ENCODE assay signal across 9 cellular contexts in genomic region chr9:35162605-35163315, GRCh38. TPM values are rescaled to one million over a fixed set of nuclear protein-coding genes. Genes with fewer than 3 reads are reported as not detected.
DNase-seq lines count a peak whose midpoint lies in the region; ATAC-seq, FAIRE-seq and TF ChIP-seq lines count a peak whose summit lies in the region.
"Had no signal": no experiment of that assay in that cellular context is flagged by ENCODE, and none has a peak within 500 bp of the region (broad histone marks: within the 10 kb centered on the region; RNA-seq: fewer than 3 reads in every experiment).

No MANE protein-coding gene starts in this region.

- ATAC-seq in activated T-cell treated with anti-CD3 and anti-CD28 coated beads, Interleukin-2, amount 50 U/mL, for 72 hours (replicated peaks in 1 of 2) = peak in 1 of 2 donors; percentile 16
- ATAC-seq in activated CD8-positive, alpha-beta T cell treated with anti-CD3 and anti-CD28 coated beads, Interleukin-2, amount 10 ng/mL, durations not matched to agents 7 days and 5 days = no peak
- ATAC-seq in HG02970 (IDR thresholded peaks at IDR 0.05; ENCODE audit: low FRiP score, unreplicated experiment) (no peak), HG03097 (IDR thresholded peaks at IDR 0.05; ENCODE audit: low FRiP score, unreplicated experiment) (no peak)

- no peak for TF ChIP-seq POLR2A in GM12891 (IDR thresholded peaks at IDR 0.05; ENCODE audit: low read depth, low read length)

- no peaks in the 10 kb centered on the region; the same call in 1 of the 2 replicates for H3K4me1 ChIP-seq in iPS DF 6.9 (ENCODE audit: control insufficient read depth, insufficient read depth, low read length)
- peaks cover 11% of the 10 kb centered on the region for H3K4me1 ChIP-seq in smooth muscle cell (ENCODE audit: low read depth)

- H3F3A ChIP-seq in smooth muscle cell (ENCODE audit: low read depth) = peaks cover 12% of the 10 kb centered on the region

- POLR2A ChIA-PET in activated CD8-positive, alpha-beta T cell treated with anti-CD3 and anti-CD28 coated beads, Interleukin-2, amount 10 ng/mL, durations not matched to agents 7 days and 5 days (lab: Charles Lee) = interaction anchor here (0.6 kb wide), 1 partner anchor 554 kb away, joined by 3 read pairs; no protein-coding TSS in a partner anchor

- H3K4me2 ChIP-seq in smooth muscle cell = peak overlapping the region; percentile 85

- WGBS in iPS DF 6.9 (ENCODE audit: insufficient coverage, insufficient read length) = no CpG with 5 or more reads among the region's 11 CpGs
- WGBS in smooth muscle cell (ENCODE audit: low lambda C conversion rate) = 25% methylated on average over 11 of the region's 11 CpGs

- no peaks in the 10 kb centered on the region for H3K9me3 Mint-ChIP-seq in activated T-cell treated with anti-CD3 and anti-CD28 coated beads, Interleukin-2, amount 50 U/mL, for 72 hours
- peaks cover 5% of the 10 kb centered on the region for H3K9me3 Mint-ChIP-seq in activated CD8-positive, alpha-beta T cell treated with anti-CD3 and anti-CD28 coated beads, Interleukin-2, amount 10 ng/mL, durations not matched to agents 7 days and 5 days (ENCODE audit: insufficient read depth)

- no peak for TF ChIP-seq CTCF in smooth muscle cell (IDR thresholded peaks at IDR 0.05; ENCODE audit: borderline replicate concordance, insufficient read depth, poor library complexity, severe bottlenecking)

- H3K4me3 ChIP-seq in iPS DF 6.9 (ENCODE audit: low read length) (peak overlapping the region; percentile 92), smooth muscle cell (peak overlapping the region; percentile 73)

- peaks cover 4% of the 10 kb centered on the region for H3K79me2 ChIP-seq in smooth muscle cell (ENCODE audit: low read depth)

- H3K27ac ChIP-seq in iPS DF 6.9 (ENCODE audit: low read length) = no peak overlapping the region
- H3K27ac ChIP-seq in smooth muscle cell (ENCODE audit: low read depth) = peak overlapping the region; percentile 18

- FAIRE-seq in GM12891 (lab: Jason Lieb, UNC) = no peak
- FAIRE-seq: GM18507 had no signal

- peak overlapping the region; percentile 92 to 94 for H3K4me3 Mint-ChIP-seq in activated T-cell treated with anti-CD3 and anti-CD28 coated beads, Interleukin-2, amount 50 U/mL, for 72 hours
- H3K4me3 Mint-ChIP-seq in activated CD8-positive, alpha-beta T cell treated with anti-CD3 and anti-CD28 coated beads, Interleukin-2, amount 10 ng/mL, durations not matched to agents 7 days and 5 days = peak overlapping the region; percentile 78

- H3K27me3 Mint-ChIP-seq in activated T-cell treated with anti-CD3 and anti-CD28 coated beads, Interleukin-2, amount 50 U/mL, for 72 hours (ENCODE audit: low read depth) = peaks cover 15% of the 10 kb centered on the region
- peaks cover 24% of the 10 kb centered on the region for H3K27me3 Mint-ChIP-seq in activated CD8-positive, alpha-beta T cell treated with anti-CD3 and anti-CD28 coated beads, Interleukin-2, amount 10 ng/mL, durations not matched to agents 7 days and 5 days (ENCODE audit: low read depth)

- H3K9ac ChIP-seq in smooth muscle cell (ENCODE audit: low read depth) = peak overlapping the region; percentile 66

- H3K4me1 Mint-ChIP-seq in activated T-cell treated with anti-CD3 and anti-CD28 coated beads, Interleukin-2, amount 50 U/mL, for 72 hours (ENCODE audit: low read depth) = peaks cover 23% of the 10 kb centered on the region
- H3K4me1 Mint-ChIP-seq in activated CD8-positive, alpha-beta T cell treated with anti-CD3 and anti-CD28 coated beads, Interleukin-2, amount 10 ng/mL, durations not matched to agents 7 days and 5 days (ENCODE audit: low read depth) = peaks cover 35% of the 10 kb centered on the region

- H3K9me3 ChIP-seq in iPS DF 6.9 (ENCODE audit: control insufficient read depth, insufficient read depth, low read length) (no peaks in the 10 kb centered on the region), smooth muscle cell (replicated peaks; ENCODE audit: low read depth) (no peaks in the 10 kb centered on the region)

- H4K20me1 ChIP-seq in smooth muscle cell (ENCODE audit: low read depth) = no peaks in the 10 kb centered on the region

- no peaks in the 10 kb centered on the region for H3K36me3 ChIP-seq in iPS DF 6.9 (ENCODE audit: control insufficient read depth, insufficient read depth, low read length)
- no peaks in the 10 kb centered on the region for H3K36me3 ChIP-seq in smooth muscle cell (ENCODE audit: low read depth)

- peak overlapping the region; percentile 22 for H3K27ac Mint-ChIP-seq in activated T-cell treated with anti-CD3 and anti-CD28 coated beads, Interleukin-2, amount 50 U/mL, for 72 hours
- H3K27ac Mint-ChIP-seq in activated CD8-positive, alpha-beta T cell treated with anti-CD3 and anti-CD28 coated beads, Interleukin-2, amount 10 ng/mL, durations not matched to agents 7 days and 5 days = no peak overlapping the region

- H3K27me3 ChIP-seq in iPS DF 6.9 (ENCODE audit: control insufficient read depth, insufficient read depth, low read length) = no peaks in the 10 kb centered on the region
- no peaks in the 10 kb centered on the region for H3K27me3 ChIP-seq in smooth muscle cell (ENCODE audit: low read depth)

- CTCF ChIA-PET in activated CD8-positive, alpha-beta T cell treated with anti-CD3 and anti-CD28 coated beads, Interleukin-2, amount 10 ng/mL, durations not matched to agents 7 days and 5 days (lab: Charles Lee) = interaction anchor here (0.6 to 1.3 kb wide), 5 partner anchors 23 to 460 kb away, joined by 3 to 4 read pairs (median 3); no protein-coding TSS in a partner anchor

- H2AFZ ChIP-seq in smooth muscle cell (ENCODE audit: low read depth) = peak overlapping the region; percentile 88

- H3K36me3 Mint-ChIP-seq in activated T-cell treated with anti-CD3 and anti-CD28 coated beads, Interleukin-2, amount 50 U/mL, for 72 hours (ENCODE audit: insufficient read depth in 2 of 2) = no peaks in the 10 kb centered on the region
- H3K36me3 Mint-ChIP-seq in activated CD8-positive, alpha-beta T cell treated with anti-CD3 and anti-CD28 coated beads, Interleukin-2, amount 10 ng/mL, durations not matched to agents 7 days and 5 days (ENCODE audit: low read depth) = no peaks in the 10 kb centered on the region

- DNase-seq in activated T-cell treated with anti-CD3 and anti-CD28 coated beads, Interleukin-2, amount 50 U/mL, for 72 hours = no peak
- DNase-seq in activated T-cell treated with anti-CD3 and anti-CD28 coated beads for 4 hours (no peak), iPS DF 6.9 (ENCODE audit: low read depth, low spot score) (no peak), smooth muscle cell (lab: John Stamatoyannopoulos, UW; ENCODE audit: unreplicated experiment) (no peak), GM12891 (ENCODE audit: insufficient read length, low spot score) (no peak)
- no peak for DNase-seq in activated CD8-positive, alpha-beta T cell treated with anti-CD3 and anti-CD28 coated beads, Interleukin-2, amount 10 ng/mL, durations not matched to agents 7 days and 5 days

TF ChIP-seq in GM12891, 5 proteins besides CTCF, POLR2A, EP300 and RAD21:
- TF ChIP-seq PAX5 (IDR thresholded peaks at IDR 0.05; ENCODE audit: insufficient read depth, low read length, severe bottlenecking) (no peak), POU2F2 (IDR thresholded peaks at IDR 0.05; ENCODE audit: low read depth, low read length) (no peak), POLR2AphosphoS5 (IDR thresholded peaks at IDR 0.05; ENCODE audit: low read depth, low read length) (no peak), SPI1 (IDR thresholded peaks at IDR 0.05; ENCODE audit: low read depth, low read length) (no peak), TAF1 (IDR thresholded peaks at IDR 0.05; ENCODE audit: low read depth, low read length) (no peak)
TF ChIP-seq in GM12891: peak in this region for 0.

RNA-seq across cellular contexts. Expression of gene UNC13B, which starts 1.0 kb away (rescaled TPM):
- 1 to 10 TPM in 1 of 2 donors, under 1 TPM in 1; 0.91 to 1.2 TPM for total RNA-seq in activated T-cell treated with anti-CD3 and anti-CD28 coated beads, Interleukin-2, amount 50 U/mL, for 72 hours
- total RNA-seq in activated CD8-positive, alpha-beta T cell treated with anti-CD3 and anti-CD28 coated beads, Interleukin-2, amount 10 ng/mL, durations not matched to agents 7 days and 5 days = under 1 TPM; 0.29 to 0.57 TPM
- 15.1 and 17.0 TPM in 2 replicates for total RNA-seq in smooth muscle cell
- 9.2 TPM in 2 replicates for polyA plus RNA-seq in smooth muscle cell
- 0.08 TPM for polyA plus RNA-seq in GM12891 (2012; ENCODE audit: low read depth, missing spikeins)

RNA-seq across cellular contexts. Expression of gene ATOSB, which starts 47.1 kb away (rescaled TPM):
- 10 to 100 TPM in 1 of 2 donors, 1 to 10 TPM in 1; 8.3 to 11.3 TPM for total RNA-seq in activated T-cell treated with anti-CD3 and anti-CD28 coated beads, Interleukin-2, amount 50 U/mL, for 72 hours
- total RNA-seq in activated CD8-positive, alpha-beta T cell treated with anti-CD3 and anti-CD28 coated beads, Interleukin-2, amount 10 ng/mL, durations not matched to agents 7 days and 5 days = 10 to 100 TPM; 14.5 to 17.0 TPM
- 30.2 and 37.1 TPM in 2 replicates for total RNA-seq in smooth muscle cell
- polyA plus RNA-seq in smooth muscle cell = 38.4 and 39.9 TPM in 2 replicates
- 2.9 TPM for polyA plus RNA-seq in GM12891 (2012; ENCODE audit: low read depth, missing spikeins)

RNA-seq across cellular contexts. Expression of gene STOML2, which starts 59.8 kb away (rescaled TPM):
- 100 to 1,000 TPM; 151 to 169 TPM for total RNA-seq in activated T-cell treated with anti-CD3 and anti-CD28 coated beads, Interleukin-2, amount 50 U/mL, for 72 hours
- 100 to 1,000 TPM; 130 to 138 TPM for total RNA-seq in activated CD8-positive, alpha-beta T cell treated with anti-CD3 and anti-CD28 coated beads, Interleukin-2, amount 10 ng/mL, durations not matched to agents 7 days and 5 days
- total RNA-seq in smooth muscle cell = 70.8 and 78.2 TPM in 2 replicates
- polyA plus RNA-seq in smooth muscle cell = 125 and 130 TPM in 2 replicates
- 146 TPM for polyA plus RNA-seq in GM12891 (2012; ENCODE audit: low read depth, missing spikeins)
